15 cellular contexts compared by ENCODE assay signal in the genomic region with DNA sequence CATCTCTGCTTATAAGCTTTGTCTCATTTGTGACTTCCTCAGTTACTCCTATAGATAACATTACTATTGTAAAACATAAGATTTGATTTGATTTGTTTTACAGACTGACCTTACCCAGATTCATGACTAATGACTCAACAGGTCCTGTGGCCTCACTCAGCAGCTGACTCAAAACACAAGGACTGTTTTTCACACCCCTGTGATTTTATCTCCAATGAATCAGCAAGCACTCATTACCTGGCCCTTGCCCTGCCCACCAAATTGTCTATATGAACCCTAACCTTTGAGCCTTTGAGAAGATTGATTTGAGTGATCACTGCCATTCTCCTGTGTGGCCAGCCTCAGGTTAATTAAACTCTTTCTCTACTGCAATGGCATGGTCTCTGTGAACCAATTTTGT.
DNase-seq lines count a peak whose midpoint lies in the region; ATAC-seq and TF ChIP-seq lines count a peak whose summit lies in the region.
"Had no signal": no experiment of that assay in that cellular context is flagged by ENCODE, and none has a peak within 500 bp of the region (broad histone marks: within the 10 kb centered on the region; RNA-seq: fewer than 3 reads in every experiment).

No MANE protein-coding gene starts in this region.

- H3K4me3 Mint-ChIP-seq in stimulated activated memory B cell treated with anti-CD40 and anti-IgM and Interleukin-4, amounts not matched to agents 10 μg/mL and 1 μg/mL and 100 μg/mL, for 72 hours: no peak overlapping the region
- H3K4me3 Mint-ChIP-seq in stimulated activated naive B cell treated with anti-CD40 and anti-IgM and Interleukin-4, amounts not matched to agents 10 μg/mL and 1 μg/mL and 100 μg/mL, for 72 hours: no peak overlapping the region
- H3K4me3 Mint-ChIP-seq: nephron progenitor cell had no signal

- H3K36me3 Mint-ChIP-seq in stimulated activated memory B cell treated with anti-CD40 and anti-IgM and Interleukin-4, amounts not matched to agents 10 μg/mL and 1 μg/mL and 100 μg/mL, for 72 hours: no peaks in the 10 kb centered on the region
- no peaks in the 10 kb centered on the region for H3K36me3 Mint-ChIP-seq in stimulated activated naive B cell treated with anti-CD40 and anti-IgM and Interleukin-4, amounts not matched to agents 10 μg/mL and 1 μg/mL and 100 μg/mL, for 72 hours

- TF ChIP-seq POLR2A in adrenal gland (IDR thresholded peaks at IDR 0.05) (no peak), heart left ventricle (IDR thresholded peaks at IDR 0.05) (no peak)

- H3K27me3 ChIP-seq in adrenal gland (no peaks in the 10 kb centered on the region), heart left ventricle (no peaks in the 10 kb centered on the region), aorta (ENCODE audit: control insufficient read depth in 1 of 2, insufficient read depth in 2 of 2, low read length in 1 of 2) (no peaks in the 10 kb centered on the region)
- H3K27me3 ChIP-seq: dorsolateral prefrontal cortex, Peyer's patch, suprapubic skin had no signal

- H3K27ac ChIP-seq in adrenal gland (no peak overlapping the region), heart left ventricle (no peak overlapping the region), aorta (ENCODE audit: low read depth in 1 of 2, low read length in 2 of 2) (no peak overlapping the region)
- H3K27ac ChIP-seq: dorsolateral prefrontal cortex, Peyer's patch, suprapubic skin, WERI-Rb-1 had no signal

- H3K27ac Mint-ChIP-seq in stimulated activated memory B cell treated with anti-CD40 and anti-IgM and Interleukin-4, amounts not matched to agents 10 μg/mL and 1 μg/mL and 100 μg/mL, for 72 hours: no peak overlapping the region
- H3K27ac Mint-ChIP-seq in stimulated activated naive B cell treated with anti-CD40 and anti-IgM and Interleukin-4, amounts not matched to agents 10 μg/mL and 1 μg/mL and 100 μg/mL, for 72 hours: no peak overlapping the region

- no peaks in the 10 kb centered on the region for H3K9me3 Mint-ChIP-seq in stimulated activated memory B cell treated with anti-CD40 and anti-IgM and Interleukin-4, amounts not matched to agents 10 μg/mL and 1 μg/mL and 100 μg/mL, for 72 hours
- H3K9me3 Mint-ChIP-seq in stimulated activated naive B cell treated with anti-CD40 and anti-IgM and Interleukin-4, amounts not matched to agents 10 μg/mL and 1 μg/mL and 100 μg/mL, for 72 hours: no peaks in the 10 kb centered on the region
- H3K9me3 Mint-ChIP-seq: nephron progenitor cell had no signal

- H3K9me3 ChIP-seq in adrenal gland (replicated peaks in 1 of 3) (no peaks in the 10 kb centered on the region), heart left ventricle (no peaks in the 10 kb centered on the region), aorta (ENCODE audit: control insufficient read depth, low read length) (no peaks in the 10 kb centered on the region)
- H3K9me3 ChIP-seq: Peyer's patch, suprapubic skin had no signal

- TF ChIP-seq CTCF in adrenal gland (IDR thresholded peaks at IDR 0.05): no peak
- no peak for TF ChIP-seq CTCF in heart left ventricle (IDR thresholded peaks at IDR 0.05)

- no peaks in the 10 kb centered on the region for H3K4me1 ChIP-seq in adrenal gland (replicated peaks in 1 of 2)
- H3K4me1 ChIP-seq in heart left ventricle: no peaks in the 10 kb centered on the region
- H3K4me1 ChIP-seq in aorta (ENCODE audit: control insufficient read depth in 1 of 2, insufficient read depth in 2 of 2, low read length in 2 of 2): no peaks in the 10 kb centered on the region
- H3K4me1 ChIP-seq: Peyer's patch, suprapubic skin had no signal

- H3K27me3 Mint-ChIP-seq in stimulated activated memory B cell treated with anti-CD40 and anti-IgM and Interleukin-4, amounts not matched to agents 10 μg/mL and 1 μg/mL and 100 μg/mL, for 72 hours: no peaks in the 10 kb centered on the region
- H3K27me3 Mint-ChIP-seq in stimulated activated naive B cell treated with anti-CD40 and anti-IgM and Interleukin-4, amounts not matched to agents 10 μg/mL and 1 μg/mL and 100 μg/mL, for 72 hours: no peaks in the 10 kb centered on the region

- H3K4me3 ChIP-seq in adrenal gland: no peak overlapping the region
- H3K4me3 ChIP-seq in skeletal muscle cell (ENCODE audit: low read depth, low read length): no peak overlapping the region
- no peak overlapping the region for H3K4me3 ChIP-seq in heart left ventricle
- H3K4me3 ChIP-seq in aorta (ENCODE audit: low read length in 2 of 2): no peak overlapping the region
- H3K4me3 ChIP-seq: dorsolateral prefrontal cortex, Peyer's patch, suprapubic skin had no signal

- DNase-seq in adrenal gland (peak in 4 of 7 donors; percentile 12 to 25 (median 16)), skeletal muscle cell (ENCODE audit: low read depth) (peak; percentile 1), heart left ventricle (no peak), aorta (no peak)
- no peak for DNase-seq in stimulated activated naive B cell treated with anti-CD40 and anti-IgM and Interleukin-4, amounts not matched to agents 10 μg/mL and 1 μg/mL and 100 μg/mL, for 72 hours
- DNase-seq: activated effector memory CD4-positive, alpha-beta T cell treated with Interleukin-2 at 50 U/mL for 16 hours; DMS79 treated with DMSO at 0.1 percent for 48 hours; dorsolateral prefrontal cortex; nephron progenitor cell; WERI-Rb-1 had no signal

- ATAC-seq in GM19351 (IDR thresholded peaks at IDR 0.05; ENCODE audit: unreplicated experiment): peak; percentile 96
- peak; percentile 45 for ATAC-seq in HG03108 (IDR thresholded peaks at IDR 0.05; ENCODE audit: unreplicated experiment)
- no peak for ATAC-seq in stimulated activated memory B cell treated with anti-CD40 and anti-IgM and Interleukin-4, amounts not matched to agents 10 μg/mL and 1 μg/mL and 100 μg/mL, for 72 hours
- ATAC-seq in heart left ventricle: no peak
- ATAC-seq in aorta (ENCODE audit: low FRiP score): no peak
- ATAC-seq in stimulated activated naive B cell treated with anti-CD40 and anti-IgM and Interleukin-4, amounts not matched to agents 10 μg/mL and 1 μg/mL and 100 μg/mL, for 72 hours (replicated peaks): no peak

- no peaks in the 10 kb centered on the region for H3K4me1 Mint-ChIP-seq in stimulated activated memory B cell treated with anti-CD40 and anti-IgM and Interleukin-4, amounts not matched to agents 10 μg/mL and 1 μg/mL and 100 μg/mL, for 72 hours
- no peaks in the 10 kb centered on the region for H3K4me1 Mint-ChIP-seq in stimulated activated naive B cell treated with anti-CD40 and anti-IgM and Interleukin-4, amounts not matched to agents 10 μg/mL and 1 μg/mL and 100 μg/mL, for 72 hours

- H3K36me3 ChIP-seq in adrenal gland (replicated peaks in 1 of 2) (no peaks in the 10 kb centered on the region), heart left ventricle (no peaks in the 10 kb centered on the region), aorta (ENCODE audit: control insufficient read depth in 1 of 2, insufficient read depth in 2 of 2, low read length in 1 of 2) (no peaks in the 10 kb centered on the region)
- H3K36me3 ChIP-seq: Peyer's patch, suprapubic skin, WERI-Rb-1 had no signal

- intact Hi-C loops in adrenal gland (cut with DNase I): no loop called here
- intact Hi-C loops in heart left ventricle (cut with DNase I): no loop called here
- intact Hi-C loops in aorta (cut with DNase I): no loop called here

Comparison
In these comparisons a context has a peak if more than half of its experiments do, and no peak if none do; other contexts are left out.
1. ATAC-seq: peak in GM19351 (single experiment) and HG03108 (single experiment); none in stimulated activated memory B cell treated with anti-CD40 and anti-IgM and Interleukin-4, amounts not matched to agents 10 μg/mL and 1 μg/mL and 100 μg/mL, for 72 hours (single experiment), heart left ventricle (0 of 4), aorta (single experiment) and stimulated activated naive B cell treated with anti-CD40 and anti-IgM and Interleukin-4, amounts not matched to agents 10 μg/mL and 1 μg/mL and 100 μg/mL, for 72 hours (0 of 2).
2. DNase-seq: peak in adrenal gland (4 of 7) and skeletal muscle cell (single experiment); none in heart left ventricle (0 of 5), aorta (0 of 2) and stimulated activated naive B cell treated with anti-CD40 and anti-IgM and Interleukin-4, amounts not matched to agents 10 μg/mL and 1 μg/mL and 100 μg/mL, for 72 hours (single experiment).